Comparison of ENCODE assay signal across 8 cellular contexts in the genomic region with DNA sequence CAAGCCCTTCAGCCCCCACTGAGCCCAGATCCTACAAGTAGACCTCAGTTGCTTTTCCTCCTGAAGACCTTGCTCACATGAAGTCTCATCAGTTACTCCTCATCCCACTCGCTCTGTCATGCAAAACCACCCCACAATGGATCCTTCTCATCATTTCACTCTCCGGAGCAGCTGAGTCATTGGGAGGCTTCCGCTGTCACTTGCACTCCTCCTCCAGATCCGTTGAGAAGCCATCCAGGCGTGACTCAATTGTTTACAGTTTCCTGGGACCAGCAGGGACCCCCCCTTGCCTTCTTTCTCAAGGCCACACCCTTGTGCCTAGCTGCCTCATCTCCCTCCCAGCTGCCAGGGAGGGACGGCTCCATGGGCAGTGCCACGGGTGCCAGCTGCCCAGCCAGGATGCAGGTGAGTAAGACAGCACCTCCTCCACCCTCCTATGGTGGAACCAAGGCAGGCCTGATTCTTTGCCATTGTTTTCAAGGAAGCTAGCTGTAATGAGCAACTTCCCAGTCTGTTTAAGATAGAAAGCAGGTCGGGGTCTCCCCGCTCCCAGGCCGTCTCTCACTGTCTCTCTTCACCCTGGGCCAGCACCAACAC. TPM values are rescaled to one million over a fixed set of nuclear protein-coding genes. Genes with fewer than 3 reads are reported as not detected.
DNase-seq lines count a peak whose midpoint lies in the region; ATAC-seq and TF ChIP-seq lines count a peak whose summit lies in the region.

No MANE protein-coding gene starts in this region.

- H3K9me3 ChIP-seq in heart left ventricle (no peaks in the 10 kb centered on the region), right atrium auricular region (no peaks in the 10 kb centered on the region), RWPE2 (ENCODE audit: severe bottlenecking) (no peaks in the 10 kb centered on the region), tibial nerve (no peaks in the 10 kb centered on the region)

- TF ChIP-seq EP300 in tibial nerve (IDR thresholded peaks at IDR 0.05) = no peak

- CTCF ChIA-PET in HEK293T (lab: Yijun Ruan, JAX) = no interaction called here

- peak overlapping the region in 3 of 12 donors; percentile 11 to 44 (median 25) for H3K4me3 ChIP-seq in heart left ventricle
- no peak overlapping the region for H3K4me3 ChIP-seq in right atrium auricular region
- H3K4me3 ChIP-seq in RWPE2 (ENCODE audit: severe bottlenecking) = no peak overlapping the region
- H3K4me3 ChIP-seq in brain microvascular endothelial cell (ENCODE audit: low read depth, low read length) = no peak overlapping the region
- no peak overlapping the region for H3K4me3 ChIP-seq in tibial nerve

- H3K36me3 ChIP-seq in heart left ventricle (no peaks in the 10 kb centered on the region), right atrium auricular region (no peaks in the 10 kb centered on the region), RWPE2 (ENCODE audit: low read depth) (no peaks in the 10 kb centered on the region), brain microvascular endothelial cell (replicated peaks) (no peaks in the 10 kb centered on the region), tibial nerve (no peaks in the 10 kb centered on the region)

- in situ Hi-C loops in brain microvascular endothelial cell (cut with HindIII; ENCODE audit: low pct_ligation_motif_present, low sequenced_read_pairs) = no loop called here

- intact Hi-C loops in heart left ventricle (cut with DNase I) (loop anchor here in 3 of 10 donors (2.0 to 10.0 kb wide), 3 partner anchors 60 to 146 kb away; partner anchors contain the start of gene PSMD1 (in 1 of the 3)), posterior vena cava (cut with DNase I) (loop anchor here (5.0 to 10.0 kb wide), 2 partner anchors 76 to 79 kb away; no protein-coding TSS in a partner anchor)

- H3K27ac ChIP-seq in heart left ventricle (peak overlapping the region in 5 of 12 donors; percentile 8 to 52 (median 15)), right atrium auricular region (no peak overlapping the region), RWPE2 (ENCODE audit: poor library complexity, severe bottlenecking) (no peak overlapping the region), brain microvascular endothelial cell (no peak overlapping the region), tibial nerve (no peak overlapping the region)

- POLR2A ChIA-PET in HEK293T (lab: Yijun Ruan, JAX) = no interaction called here

- peak in 2 of 5 donors; percentile 18 to 51 for DNase-seq in heart left ventricle
- no peak for DNase-seq in right atrium auricular region (ENCODE audit: low spot score)
- peak; percentile 77 for DNase-seq in RWPE2 (ENCODE audit: low spot score)
- DNase-seq in brain microvascular endothelial cell = peak; percentile 79
- peak; percentile 61 for DNase-seq in posterior vena cava (ENCODE audit: low spot score)
- no peak for DNase-seq in HEK293T (ENCODE audit: extremely low spot score)
- no peak for DNase-seq in tibial nerve (ENCODE audit: low spot score in 2 of 2)

- TF ChIP-seq POLR2A in heart left ventricle (IDR thresholded peaks at IDR 0.05) (no peak), tibial nerve (IDR thresholded peaks at IDR 0.05) (no peak)

- no peaks in the 10 kb centered on the region for H3K27me3 ChIP-seq in heart left ventricle
- H3K27me3 ChIP-seq in right atrium auricular region = no peaks in the 10 kb centered on the region
- no peaks in the 10 kb centered on the region for H3K27me3 ChIP-seq in RWPE2 (ENCODE audit: insufficient read depth, poor library complexity, severe bottlenecking)
- no peaks in the 10 kb centered on the region for H3K27me3 ChIP-seq in brain microvascular endothelial cell (replicated peaks)
- H3K27me3 ChIP-seq in tibial nerve = no peaks in the 10 kb centered on the region

- ATAC-seq in heart left ventricle (peak in 3 of 4 donors; percentile 15 to 59 (median 52)), RWPE2 (ENCODE audit: low read depth) (peak; percentile 84), HG03439 (IDR thresholded peaks at IDR 0.05; ENCODE audit: unreplicated experiment) (no peak)

- WGBS in heart left ventricle, 4 donors = 49 to 71% (median 60%) methylated on average over 8 to 10 of the region's 10 CpGs
- WGBS in tibial nerve, 2 donors = 65 to 70% methylated on average over 10 of the region's 10 CpGs

- TF ChIP-seq CTCF in heart left ventricle (IDR thresholded peaks at IDR 0.05) (no peak), right atrium auricular region (IDR thresholded peaks at IDR 0.05) (no peak), RWPE2 (IDR thresholded peaks at IDR 0.05; ENCODE audit: poor library complexity, severe bottlenecking) (no peak), brain microvascular endothelial cell (IDR thresholded peaks at IDR 0.05; ENCODE audit: low read depth, low read length, missing control alignments) (no peak), tibial nerve (IDR thresholded peaks at IDR 0.05) (no peak)

- H3K4me1 ChIP-seq in heart left ventricle (peaks cover 0 to 13% (median 0%) of the 10 kb centered on the region in 12 donors), right atrium auricular region (no peaks in the 10 kb centered on the region), RWPE2 (ENCODE audit: insufficient read depth, poor library complexity, severe bottlenecking) (peaks cover 9% of the 10 kb centered on the region), tibial nerve (no peaks in the 10 kb centered on the region)

TF ChIP-seq in HEK293T, 16 proteins besides CTCF, POLR2A, EP300 and RAD21:
- TF ChIP-seq SUZ12 (IDR thresholded peaks at IDR 0.05) (no peak), TARDBP (IDR thresholded peaks at IDR 0.05) (no peak), NFRKB (IDR thresholded peaks at IDR 0.05) (no peak), SP1 (IDR thresholded peaks at IDR 0.05) (no peak), L3MBTL2 (conservative IDR thresholded peaks at IDR 0.05) (no peak), BHLHE40 (IDR thresholded peaks at IDR 0.05; ENCODE audit: borderline replicate concordance) (no peak), CTBP1 (IDR thresholded peaks at IDR 0.05; ENCODE audit: borderline replicate concordance) (no peak), FOXA1 (IDR thresholded peaks at IDR 0.05) (no peak), ARNT (IDR thresholded peaks at IDR 0.05) (no peak), LEF1 (IDR thresholded peaks at IDR 0.05; ENCODE audit: borderline replicate concordance) (no peak), ELF4 (IDR thresholded peaks at IDR 0.05) (no peak), FOXM1 (IDR thresholded peaks at IDR 0.05; ENCODE audit: borderline replicate concordance) (no peak), HDGF (IDR thresholded peaks at IDR 0.05; ENCODE audit: borderline replicate concordance) (no peak), ZNF384 (IDR thresholded peaks at IDR 0.05) (no peak), FOXK2 (IDR thresholded peaks at IDR 0.05) (no peak)
TF ChIP-seq in HEK293T: peak in this region for 0.

RNA-seq across cellular contexts. Expression of gene GPR55, which starts 16.3 kb away (rescaled TPM):
- total RNA-seq in heart left ventricle = under 1 TPM in 4 of 9 donors, not detected in 5; 0.08 to 0.36 (median 0.20) TPM
- polyA plus RNA-seq in heart left ventricle = under 1 TPM in 1 of 2 donors, not detected in 1; 0.03 TPM
- total RNA-seq in right atrium auricular region = not detected
- total RNA-seq in posterior vena cava = under 1 TPM; 0.14 to 0.19 TPM
- under 1 TPM in 1 of 4 donors, not detected in 3; 0.21 TPM for total RNA-seq in tibial nerve

RNA-seq across cellular contexts. Expression of gene ITM2C, which starts 44.0 kb away (rescaled TPM):
- total RNA-seq in heart left ventricle = 10 to 100 TPM; 23.3 to 36.6 (median 26.5) TPM
- 10 to 100 TPM; 19.7 to 25.0 TPM for polyA plus RNA-seq in heart left ventricle
- total RNA-seq in right atrium auricular region = 10 to 100 TPM; 35.8 to 38.3 TPM
- 10 to 100 TPM; 54.7 to 64.9 TPM for total RNA-seq in posterior vena cava
- total RNA-seq in tibial nerve = 100 to 1,000 TPM in 3 of 4 donors, 10 to 100 TPM in 1; 80.1 to 146 (median 128) TPM

Comparison
In these comparisons a context has a peak if more than half of its experiments do, and no peak if none do; other contexts are left out.
1. DNase-seq: peak in RWPE2 (single experiment), brain microvascular endothelial cell (single experiment) and posterior vena cava (single experiment); none in right atrium auricular region (single experiment), HEK293T (single experiment) and tibial nerve (0 of 2).